ENCODE assay signal across 1 cellular context in genomic region chr21:42645211-42646075, GRCh38.
TF ChIP-seq lines count a peak whose summit lies in the region.

No MANE protein-coding gene starts in this region.

TF ChIP-seq in K562, 482 proteins besides CTCF, POLR2A, EP300 and RAD21 (continued from another document and continues in another):
- TF ChIP-seq, protein P1, sequence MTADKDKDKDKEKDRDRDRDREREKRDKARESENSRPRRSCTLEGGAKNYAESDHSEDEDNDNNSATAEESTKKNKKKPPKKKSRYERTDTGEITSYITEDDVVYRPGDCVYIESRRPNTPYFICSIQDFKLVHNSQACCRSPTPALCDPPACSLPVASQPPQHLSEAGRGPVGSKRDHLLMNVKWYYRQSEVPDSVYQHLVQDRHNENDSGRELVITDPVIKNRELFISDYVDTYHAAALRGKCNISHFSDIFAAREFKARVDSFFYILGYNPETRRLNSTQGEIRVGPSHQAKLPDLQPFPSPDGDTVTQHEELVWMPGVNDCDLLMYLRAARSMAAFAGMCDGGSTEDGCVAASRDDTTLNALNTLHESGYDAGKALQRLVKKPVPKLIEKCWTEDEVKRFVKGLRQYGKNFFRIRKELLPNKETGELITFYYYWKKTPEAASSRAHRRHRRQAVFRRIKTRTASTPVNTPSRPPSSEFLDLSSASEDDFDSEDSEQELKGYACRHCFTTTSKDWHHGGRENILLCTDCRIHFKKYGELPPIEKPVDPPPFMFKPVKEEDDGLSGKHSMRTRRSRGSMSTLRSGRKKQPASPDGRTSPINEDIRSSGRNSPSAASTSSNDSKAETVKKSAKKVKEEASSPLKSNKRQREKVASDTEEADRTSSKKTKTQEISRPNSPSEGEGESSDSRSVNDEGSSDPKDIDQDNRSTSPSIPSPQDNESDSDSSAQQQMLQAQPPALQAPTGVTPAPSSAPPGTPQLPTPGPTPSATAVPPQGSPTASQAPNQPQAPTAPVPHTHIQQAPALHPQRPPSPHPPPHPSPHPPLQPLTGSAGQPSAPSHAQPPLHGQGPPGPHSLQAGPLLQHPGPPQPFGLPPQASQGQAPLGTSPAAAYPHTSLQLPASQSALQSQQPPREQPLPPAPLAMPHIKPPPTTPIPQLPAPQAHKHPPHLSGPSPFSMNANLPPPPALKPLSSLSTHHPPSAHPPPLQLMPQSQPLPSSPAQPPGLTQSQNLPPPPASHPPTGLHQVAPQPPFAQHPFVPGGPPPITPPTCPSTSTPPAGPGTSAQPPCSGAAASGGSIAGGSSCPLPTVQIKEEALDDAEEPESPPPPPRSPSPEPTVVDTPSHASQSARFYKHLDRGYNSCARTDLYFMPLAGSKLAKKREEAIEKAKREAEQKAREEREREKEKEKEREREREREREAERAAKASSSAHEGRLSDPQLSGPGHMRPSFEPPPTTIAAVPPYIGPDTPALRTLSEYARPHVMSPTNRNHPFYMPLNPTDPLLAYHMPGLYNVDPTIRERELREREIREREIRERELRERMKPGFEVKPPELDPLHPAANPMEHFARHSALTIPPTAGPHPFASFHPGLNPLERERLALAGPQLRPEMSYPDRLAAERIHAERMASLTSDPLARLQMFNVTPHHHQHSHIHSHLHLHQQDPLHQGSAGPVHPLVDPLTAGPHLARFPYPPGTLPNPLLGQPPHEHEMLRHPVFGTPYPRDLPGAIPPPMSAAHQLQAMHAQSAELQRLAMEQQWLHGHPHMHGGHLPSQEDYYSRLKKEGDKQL (CRISPR knock-in tag; IDR thresholded peaks at IDR 0.05; ENCODE audit: borderline replicate concordance), result peak; percentile 79; the same call in 1 of the 2 replicates
- TF ChIP-seq ZNF449 (CRISPR knock-in tag; IDR thresholded peaks at IDR 0.05), result no peak
- TF ChIP-seq ETS2 (tag; IDR thresholded peaks at IDR 0.05; ENCODE audit: borderline replicate concordance, poor library complexity, severe bottlenecking), result no peak
- TF ChIP-seq ILF3 (IDR thresholded peaks at IDR 0.05; ENCODE audit: borderline replicate concordance), result no peak
- no peak for TF ChIP-seq ETV6 (IDR thresholded peaks at IDR 0.05; ENCODE audit: borderline replicate concordance in 1 of 2, low read depth in 2 of 2, low read length in 1 of 2)
- TF ChIP-seq ETV6 (CRISPR knock-in tag; IDR thresholded peaks at IDR 0.05; ENCODE audit: borderline replicate concordance), result no peak
- no peak for TF ChIP-seq ZNF609 (CRISPR knock-in tag; IDR thresholded peaks at IDR 0.05; ENCODE audit: borderline replicate concordance)
- no peak for TF ChIP-seq NUFIP1 (IDR thresholded peaks at IDR 0.05; ENCODE audit: partially characterized antibody)
- TF ChIP-seq, protein P2, sequence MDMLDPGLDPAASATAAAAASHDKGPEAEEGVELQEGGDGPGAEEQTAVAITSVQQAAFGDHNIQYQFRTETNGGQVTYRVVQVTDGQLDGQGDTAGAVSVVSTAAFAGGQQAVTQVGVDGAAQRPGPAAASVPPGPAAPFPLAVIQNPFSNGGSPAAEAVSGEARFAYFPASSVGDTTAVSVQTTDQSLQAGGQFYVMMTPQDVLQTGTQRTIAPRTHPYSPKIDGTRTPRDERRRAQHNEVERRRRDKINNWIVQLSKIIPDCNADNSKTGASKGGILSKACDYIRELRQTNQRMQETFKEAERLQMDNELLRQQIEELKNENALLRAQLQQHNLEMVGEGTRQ (CRISPR knock-in tag; IDR thresholded peaks at IDR 0.05), result peak; percentile 87
- TF ChIP-seq ZNF707 (CRISPR knock-in tag; conservative IDR thresholded peaks at IDR 0.05), result no peak
- TF ChIP-seq DMBX1 (CRISPR knock-in tag; IDR thresholded peaks at IDR 0.05; ENCODE audit: borderline replicate concordance), result 0 out of 2 replicates have a peak, but pooled peaks have one; percentile 26
- no peak for TF ChIP-seq ZNF217 (CRISPR knock-in tag; IDR thresholded peaks at IDR 0.05)
- TF ChIP-seq, protein P3, sequence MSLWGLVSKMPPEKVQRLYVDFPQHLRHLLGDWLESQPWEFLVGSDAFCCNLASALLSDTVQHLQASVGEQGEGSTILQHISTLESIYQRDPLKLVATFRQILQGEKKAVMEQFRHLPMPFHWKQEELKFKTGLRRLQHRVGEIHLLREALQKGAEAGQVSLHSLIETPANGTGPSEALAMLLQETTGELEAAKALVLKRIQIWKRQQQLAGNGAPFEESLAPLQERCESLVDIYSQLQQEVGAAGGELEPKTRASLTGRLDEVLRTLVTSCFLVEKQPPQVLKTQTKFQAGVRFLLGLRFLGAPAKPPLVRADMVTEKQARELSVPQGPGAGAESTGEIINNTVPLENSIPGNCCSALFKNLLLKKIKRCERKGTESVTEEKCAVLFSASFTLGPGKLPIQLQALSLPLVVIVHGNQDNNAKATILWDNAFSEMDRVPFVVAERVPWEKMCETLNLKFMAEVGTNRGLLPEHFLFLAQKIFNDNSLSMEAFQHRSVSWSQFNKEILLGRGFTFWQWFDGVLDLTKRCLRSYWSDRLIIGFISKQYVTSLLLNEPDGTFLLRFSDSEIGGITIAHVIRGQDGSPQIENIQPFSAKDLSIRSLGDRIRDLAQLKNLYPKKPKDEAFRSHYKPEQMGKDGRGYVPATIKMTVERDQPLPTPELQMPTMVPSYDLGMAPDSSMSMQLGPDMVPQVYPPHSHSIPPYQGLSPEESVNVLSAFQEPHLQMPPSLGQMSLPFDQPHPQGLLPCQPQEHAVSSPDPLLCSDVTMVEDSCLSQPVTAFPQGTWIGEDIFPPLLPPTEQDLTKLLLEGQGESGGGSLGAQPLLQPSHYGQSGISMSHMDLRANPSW (CRISPR knock-in tag; IDR thresholded peaks at IDR 0.05), result no peak
- no peak for TF ChIP-seq CCAR2 (IDR thresholded peaks at IDR 0.05; ENCODE audit: low read depth, low read length)
- no peak for TF ChIP-seq ZNF444 (CRISPR knock-in tag; IDR thresholded peaks at IDR 0.05)
- TF ChIP-seq, protein P4, sequence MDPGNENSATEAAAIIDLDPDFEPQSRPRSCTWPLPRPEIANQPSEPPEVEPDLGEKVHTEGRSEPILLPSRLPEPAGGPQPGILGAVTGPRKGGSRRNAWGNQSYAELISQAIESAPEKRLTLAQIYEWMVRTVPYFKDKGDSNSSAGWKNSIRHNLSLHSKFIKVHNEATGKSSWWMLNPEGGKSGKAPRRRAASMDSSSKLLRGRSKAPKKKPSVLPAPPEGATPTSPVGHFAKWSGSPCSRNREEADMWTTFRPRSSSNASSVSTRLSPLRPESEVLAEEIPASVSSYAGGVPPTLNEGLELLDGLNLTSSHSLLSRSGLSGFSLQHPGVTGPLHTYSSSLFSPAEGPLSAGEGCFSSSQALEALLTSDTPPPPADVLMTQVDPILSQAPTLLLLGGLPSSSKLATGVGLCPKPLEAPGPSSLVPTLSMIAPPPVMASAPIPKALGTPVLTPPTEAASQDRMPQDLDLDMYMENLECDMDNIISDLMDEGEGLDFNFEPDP (CRISPR knock-in tag; IDR thresholded peaks at IDR 0.05), result no peak
- no peak for TF ChIP-seq ILK (tag; IDR thresholded peaks at IDR 0.05; ENCODE audit: borderline replicate concordance, low read depth)
- no peak for TF ChIP-seq ZNF699 (CRISPR knock-in tag; IDR thresholded peaks at IDR 0.05; ENCODE audit: insufficient replicate concordance)
- TF ChIP-seq ZNF197 (CRISPR knock-in tag; IDR thresholded peaks at IDR 0.05; ENCODE audit: low read depth), result peak; percentile 52; the same call in 1 of the 2 replicates
- 0 out of 4 replicates have a peak, but pooled peaks of 1 of the 2 experiments have one; percentile 35 for TF ChIP-seq MAZ (CRISPR knock-in tag; conservative IDR thresholded peaks at IDR 0.05 in 1 of 2, IDR thresholded peaks at IDR 0.05 in 1 of 2)
- TF ChIP-seq HMGXB4 (CRISPR knock-in tag; IDR thresholded peaks at IDR 0.05), result no peak
- TF ChIP-seq, protein P5, sequence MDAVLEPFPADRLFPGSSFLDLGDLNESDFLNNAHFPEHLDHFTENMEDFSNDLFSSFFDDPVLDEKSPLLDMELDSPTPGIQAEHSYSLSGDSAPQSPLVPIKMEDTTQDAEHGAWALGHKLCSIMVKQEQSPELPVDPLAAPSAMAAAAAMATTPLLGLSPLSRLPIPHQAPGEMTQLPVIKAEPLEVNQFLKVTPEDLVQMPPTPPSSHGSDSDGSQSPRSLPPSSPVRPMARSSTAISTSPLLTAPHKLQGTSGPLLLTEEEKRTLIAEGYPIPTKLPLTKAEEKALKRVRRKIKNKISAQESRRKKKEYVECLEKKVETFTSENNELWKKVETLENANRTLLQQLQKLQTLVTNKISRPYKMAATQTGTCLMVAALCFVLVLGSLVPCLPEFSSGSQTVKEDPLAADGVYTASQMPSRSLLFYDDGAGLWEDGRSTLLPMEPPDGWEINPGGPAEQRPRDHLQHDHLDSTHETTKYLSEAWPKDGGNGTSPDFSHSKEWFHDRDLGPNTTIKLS (IDR thresholded peaks at IDR 0.05; ENCODE audit: borderline replicate concordance, low read depth), result no peak
- no peak for TF ChIP-seq KDM1A (IDR thresholded peaks at IDR 0.05)
- TF ChIP-seq ZFP30 (CRISPR knock-in tag; IDR thresholded peaks at IDR 0.05; ENCODE audit: borderline replicate concordance), result no peak
- TF ChIP-seq NR2F6 (CRISPR knock-in tag; IDR thresholded peaks at IDR 0.05), result no peak
- no peak for TF ChIP-seq ZNF561 (CRISPR knock-in tag; conservative IDR thresholded peaks at IDR 0.05)
- TF ChIP-seq SAFB (IDR thresholded peaks at IDR 0.05; ENCODE audit: borderline replicate concordance, low read depth, low read length), result no peak
- no peak for TF ChIP-seq DIDO1 (tag; IDR thresholded peaks at IDR 0.05; ENCODE audit: low read depth)
- TF ChIP-seq, protein P6, sequence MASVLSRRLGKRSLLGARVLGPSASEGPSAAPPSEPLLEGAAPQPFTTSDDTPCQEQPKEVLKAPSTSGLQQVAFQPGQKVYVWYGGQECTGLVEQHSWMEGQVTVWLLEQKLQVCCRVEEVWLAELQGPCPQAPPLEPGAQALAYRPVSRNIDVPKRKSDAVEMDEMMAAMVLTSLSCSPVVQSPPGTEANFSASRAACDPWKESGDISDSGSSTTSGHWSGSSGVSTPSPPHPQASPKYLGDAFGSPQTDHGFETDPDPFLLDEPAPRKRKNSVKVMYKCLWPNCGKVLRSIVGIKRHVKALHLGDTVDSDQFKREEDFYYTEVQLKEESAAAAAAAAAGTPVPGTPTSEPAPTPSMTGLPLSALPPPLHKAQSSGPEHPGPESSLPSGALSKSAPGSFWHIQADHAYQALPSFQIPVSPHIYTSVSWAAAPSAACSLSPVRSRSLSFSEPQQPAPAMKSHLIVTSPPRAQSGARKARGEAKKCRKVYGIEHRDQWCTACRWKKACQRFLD (CRISPR knock-in tag; IDR thresholded peaks at IDR 0.05), result no peak
- no peak for TF ChIP-seq ZNF785 (CRISPR knock-in tag; IDR thresholded peaks at IDR 0.05)
- no peak for TF ChIP-seq MAFG (tag; conservative IDR thresholded peaks at IDR 0.05)
- no peak for TF ChIP-seq MEIS2 (IDR thresholded peaks at IDR 0.05; ENCODE audit: partially characterized antibody)
